In genomic region chr14:37234222-37234621, GRCh38 we compare ENCODE assay signal across 2 cellular contexts.
A peak's percentile ranks its signal among the peaks of the same experiment; 100 is the strongest.
TF ChIP-seq lines count a peak whose summit lies in the region.

No MANE protein-coding gene starts in this region.

TF ChIP-seq in HepG2, 621 proteins besides CTCF, POLR2A, EP300 and RAD21:
- no peak for TF ChIP-seq PHF8 (CRISPR knock-in tag; IDR thresholded peaks at IDR 0.05)
- TF ChIP-seq ZNF121 (CRISPR knock-in tag; IDR thresholded peaks at IDR 0.05): peak; percentile 81

TF ChIP-seq in K562, 482 proteins besides CTCF, POLR2A, EP300 and RAD21:
- TF ChIP-seq NFIX (CRISPR knock-in tag; IDR thresholded peaks at IDR 0.05; ENCODE audit: low read depth) (no peak), ZSCAN32 (CRISPR knock-in tag; IDR thresholded peaks at IDR 0.05) (no peak), CHAMP1 (IDR thresholded peaks at IDR 0.05) (no peak), STAT5B (CRISPR knock-in tag; IDR thresholded peaks at IDR 0.05) (no peak), ZNF121 (CRISPR knock-in tag; conservative IDR thresholded peaks at IDR 0.05) (peak; percentile 59)
- TF ChIP-seq, protein P1, sequence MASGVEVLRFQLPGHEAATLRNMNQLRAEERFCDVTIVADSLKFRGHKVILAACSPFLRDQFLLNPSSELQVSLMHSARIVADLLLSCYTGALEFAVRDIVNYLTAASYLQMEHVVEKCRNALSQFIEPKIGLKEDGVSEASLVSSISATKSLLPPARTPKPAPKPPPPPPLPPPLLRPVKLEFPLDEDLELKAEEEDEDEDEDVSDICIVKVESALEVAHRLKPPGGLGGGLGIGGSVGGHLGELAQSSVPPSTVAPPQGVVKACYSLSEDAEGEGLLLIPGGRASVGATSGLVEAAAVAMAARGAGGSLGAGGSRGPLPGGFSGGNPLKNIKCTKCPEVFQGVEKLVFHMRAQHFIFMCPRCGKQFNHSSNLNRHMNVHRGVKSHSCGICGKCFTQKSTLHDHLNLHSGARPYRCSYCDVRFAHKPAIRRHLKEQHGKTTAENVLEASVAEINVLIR (CRISPR knock-in tag; IDR thresholded peaks at IDR 0.05): no peak
TF ChIP-seq in K562: peak in this region for 1.
